In genomic region chr1:57621776-57622175, GRCh38 we compare ENCODE assay signal across 8 cellular contexts.
"Had no signal": no experiment of that assay in that cellular context is flagged by ENCODE, and none has a peak within 500 bp of the region (broad histone marks: within the 10 kb centered on the region; RNA-seq: fewer than 3 reads in every experiment).

No MANE protein-coding gene starts in this region.

- DNase-seq: GDM1, GF-D8 had no signal

- ATAC-seq: GM12878 had no signal

- H3K4me3 ChIP-seq: GM12878 had no signal

- FAIRE-seq: G401.6, GM12878, GM12891, GM12892, GM18507, GM19239 had no signal
